Comparison of ENCODE assay signal across 9 cellular contexts in genomic region chr1:225921734-225922709, GRCh38. TPM values are rescaled to one million over a fixed set of nuclear protein-coding genes. Genes with fewer than 3 reads are reported as not detected.
A peak's percentile ranks its signal among the peaks of the same experiment; 100 is the strongest.
DNase-seq lines count a peak whose midpoint lies in the region; ATAC-seq lines count a peak whose summit lies in the region.
"Had no signal": no experiment of that assay in that cellular context is flagged by ENCODE, and none has a peak within 500 bp of the region (broad histone marks: within the 10 kb centered on the region; RNA-seq: fewer than 3 reads in every experiment).

No MANE protein-coding gene starts in this region.

- H3K4me1 Mint-ChIP-seq in CD4-positive, CD25-positive, alpha-beta regulatory T cell = peaks cover 0 to 55% (median 31%) of the 10 kb centered on the region in 4 donors
- peaks cover 34% of the 10 kb centered on the region for H3K4me1 Mint-ChIP-seq in activated CD4-positive, alpha-beta memory T cell treated with anti-CD3 and anti-CD28 coated beads for 36 hours (ENCODE audit: low read depth)
- H3K4me1 Mint-ChIP-seq in memory B cell = peaks cover 5% of the 10 kb centered on the region

- H3K27ac ChIP-seq in CD4-positive, CD25-positive, alpha-beta regulatory T cell (ENCODE audit: insufficient read depth, low read length, poor library complexity, severe bottlenecking) = no peak overlapping the region
- H3K27ac ChIP-seq in HUES64 (ENCODE audit: low read depth, low read length) = no peak overlapping the region

- no peak for ATAC-seq in CD4-positive, CD25-positive, alpha-beta regulatory T cell (ENCODE audit: low read depth in 2 of 2)
- no peak for ATAC-seq in memory B cell (ENCODE audit: low read depth)
- ATAC-seq in GM18873 (IDR thresholded peaks at IDR 0.05; ENCODE audit: low FRiP score, unreplicated experiment) = no peak

- CTCF ChIA-PET in activated CD4-positive, alpha-beta memory T cell treated with anti-CD3 and anti-CD28 coated beads for 36 hours (lab: Charles Lee) = interaction anchor here (0.8 to 1.6 kb wide), 2 partner anchors 145 to 447 kb away, joined by 3 to 6 read pairs; partner anchors contain the start of gene SRP9

- H3K36me3 ChIP-seq in CD4-positive, CD25-positive, alpha-beta regulatory T cell (ENCODE audit: control insufficient read depth, insufficient read depth, low read length) = peaks cover 24% of the 10 kb centered on the region
- H3K36me3 ChIP-seq in HUES64 (ENCODE audit: insufficient read depth, low read length) = peaks cover 55% of the 10 kb centered on the region

- POLR2A ChIA-PET in activated CD4-positive, alpha-beta memory T cell treated with anti-CD3 and anti-CD28 coated beads for 36 hours (lab: Charles Lee) = interaction anchor here (1.1 to 3.6 kb wide), 2 partner anchors 24 to 37 kb away, joined by 3 to 14 read pairs; no protein-coding TSS in a partner anchor

- no peak for DNase-seq in CD4-positive, CD25-positive, alpha-beta regulatory T cell
- no peak for DNase-seq in activated CD4-positive, alpha-beta memory T cell treated with anti-CD3 and anti-CD28 coated beads for 36 hours
- DNase-seq in memory B cell (ENCODE audit: low spot score in 2 of 2) (no peak), NCI-H524 (lab: John Stamatoyannopoulos, UW) (no peak), head of caudate nucleus (no peak)
- no peak for DNase-seq in activated CD4-positive, CD25-positive, alpha-beta regulatory T cell (lab: John Stamatoyannopoulos, UW)

- no peaks in the 10 kb centered on the region for H3K9me3 ChIP-seq in CD4-positive, CD25-positive, alpha-beta regulatory T cell (ENCODE audit: control insufficient read depth in 2 of 2, low read length in 2 of 2)
- no peaks in the 10 kb centered on the region for H3K9me3 ChIP-seq in HUES64 (ENCODE audit: insufficient read depth, low read depth, low read length)

- peaks cover 23% of the 10 kb centered on the region for H3K36me3 Mint-ChIP-seq in CD4-positive, CD25-positive, alpha-beta regulatory T cell
- H3K36me3 Mint-ChIP-seq in activated CD4-positive, alpha-beta memory T cell treated with anti-CD3 and anti-CD28 coated beads for 36 hours = peaks cover 40% of the 10 kb centered on the region
- peaks cover 19% of the 10 kb centered on the region for H3K36me3 Mint-ChIP-seq in memory B cell

- H3K9me3 Mint-ChIP-seq in CD4-positive, CD25-positive, alpha-beta regulatory T cell = no peaks in the 10 kb centered on the region
- no peaks in the 10 kb centered on the region for H3K9me3 Mint-ChIP-seq in activated CD4-positive, alpha-beta memory T cell treated with anti-CD3 and anti-CD28 coated beads for 36 hours
- H3K9me3 Mint-ChIP-seq in memory B cell = no peaks in the 10 kb centered on the region

- no peaks in the 10 kb centered on the region for H3K27me3 ChIP-seq in CD4-positive, CD25-positive, alpha-beta regulatory T cell (ENCODE audit: control insufficient read depth, insufficient read depth, low read length)
- H3K27me3 ChIP-seq in HUES64 (ENCODE audit: insufficient read depth, low read length) = no peaks in the 10 kb centered on the region

- intact Hi-C loops in activated CD4-positive, alpha-beta memory T cell treated with anti-CD3 and anti-CD28 coated beads for 36 hours (cut with micrococcal nuclease) = loop anchor here (10.0 kb wide), 1 partner anchor 143 kb away; the partner anchor contains the start of gene H3-3A
- intact Hi-C loops in head of caudate nucleus (cut with DNase I) = loop anchor here (5.0 kb wide), 1 partner anchor 45 kb away; no protein-coding TSS in a partner anchor

- peak overlapping the region; percentile 7 to 100 (median 95) for H3K4me3 Mint-ChIP-seq in CD4-positive, CD25-positive, alpha-beta regulatory T cell
- H3K4me3 Mint-ChIP-seq in activated CD4-positive, alpha-beta memory T cell treated with anti-CD3 and anti-CD28 coated beads for 36 hours = peak overlapping the region; percentile 95
- H3K4me3 Mint-ChIP-seq in memory B cell = peak overlapping the region; percentile 61

- peak overlapping the region in 2 of 3 donors; percentile 20 to 92 for H3K27ac Mint-ChIP-seq in CD4-positive, CD25-positive, alpha-beta regulatory T cell
- no peak overlapping the region for H3K27ac Mint-ChIP-seq in activated CD4-positive, alpha-beta memory T cell treated with anti-CD3 and anti-CD28 coated beads for 36 hours
- peak overlapping the region; percentile 38 for H3K27ac Mint-ChIP-seq in memory B cell

- H3K27me3 Mint-ChIP-seq in CD4-positive, CD25-positive, alpha-beta regulatory T cell = no peaks in the 10 kb centered on the region
- no peaks in the 10 kb centered on the region for H3K27me3 Mint-ChIP-seq in activated CD4-positive, alpha-beta memory T cell treated with anti-CD3 and anti-CD28 coated beads for 36 hours
- no peaks in the 10 kb centered on the region for H3K27me3 Mint-ChIP-seq in memory B cell

- 96% methylated on average over 23 of the region's 23 CpGs for WGBS in HUES64

- H3K4me3 ChIP-seq in CD4-positive, CD25-positive, alpha-beta regulatory T cell (ENCODE audit: low read depth, low read length) = peak overlapping the region; percentile 87
- H3K4me3 ChIP-seq in HUES64 (ENCODE audit: low read length) = peak overlapping the region; percentile 77; the same call in 1 of the 2 replicates

- H3K4me1 ChIP-seq in CD4-positive, CD25-positive, alpha-beta regulatory T cell (ENCODE audit: control insufficient read depth, insufficient read depth, low read length, poor library complexity, severe bottlenecking) = peaks cover 25% of the 10 kb centered on the region
- H3K4me1 ChIP-seq in HUES64 (ENCODE audit: insufficient read depth, low read length) = peaks cover 9% of the 10 kb centered on the region

- no peak overlapping the region for H3K9ac ChIP-seq in HUES64 (ENCODE audit: low read depth, low read length)

RNA-seq across cellular contexts. Expression of gene PYCR2, which starts 2.0 kb away (rescaled TPM):
- 51.6 TPM for total RNA-seq in CD4-positive, CD25-positive, alpha-beta regulatory T cell
- polyA plus RNA-seq in CD4-positive, CD25-positive, alpha-beta regulatory T cell = 10 to 100 TPM; 56.7 to 74.6 (median 67.7) TPM
- 69.9 TPM for polyA plus RNA-seq in HUES64 (2013, experiment 1 of 2)
- polyA plus RNA-seq in HUES64 (2013, experiment 2 of 2) = 65.6 TPM
- 100 to 1,000 TPM; 127 TPM for total RNA-seq in activated CD4-positive, alpha-beta memory T cell treated with anti-CD3 and anti-CD28 coated beads for 36 hours

RNA-seq across cellular contexts. Expression of gene LEFTY2, which starts 19.0 kb away (rescaled TPM):
- total RNA-seq in CD4-positive, CD25-positive, alpha-beta regulatory T cell = not detected
- not detected for polyA plus RNA-seq in CD4-positive, CD25-positive, alpha-beta regulatory T cell
- 8.1 TPM for polyA plus RNA-seq in HUES64 (2013, experiment 1 of 2)
- polyA plus RNA-seq in HUES64 (2013, experiment 2 of 2) = 7.5 TPM
- not detected for total RNA-seq in activated CD4-positive, alpha-beta memory T cell treated with anti-CD3 and anti-CD28 coated beads for 36 hours
- total RNA-seq: kidney epithelial cell had no signal

RNA-seq across cellular contexts. Expression of gene LEFTY1, which starts 33.1 kb away (rescaled TPM):
- total RNA-seq in CD4-positive, CD25-positive, alpha-beta regulatory T cell = 0.39 TPM
- under 1 TPM in 2 of 4 donors, not detected in 2; 0.13 to 0.17 TPM for polyA plus RNA-seq in CD4-positive, CD25-positive, alpha-beta regulatory T cell
- polyA plus RNA-seq in HUES64 (2013, experiment 1 of 2) = 30.4 TPM
- polyA plus RNA-seq in HUES64 (2013, experiment 2 of 2) = 31.3 TPM
- total RNA-seq in activated CD4-positive, alpha-beta memory T cell treated with anti-CD3 and anti-CD28 coated beads for 36 hours = under 1 TPM in 1 of 2 experiments, not detected in 1; 0.19 TPM
- total RNA-seq: kidney epithelial cell had no signal

RNA-seq across cellular contexts. Expression of gene TMEM63A, which starts 39.8 kb away (rescaled TPM):
- 454 TPM for total RNA-seq in CD4-positive, CD25-positive, alpha-beta regulatory T cell
- 10 to 100 TPM; 66.9 to 72.2 (median 69.3) TPM for polyA plus RNA-seq in CD4-positive, CD25-positive, alpha-beta regulatory T cell
- polyA plus RNA-seq in HUES64 (2013, experiment 1 of 2) = 22.8 TPM
- 19.8 TPM for polyA plus RNA-seq in HUES64 (2013, experiment 2 of 2)
- 10 to 100 TPM; 52.2 to 59.1 TPM for total RNA-seq in activated CD4-positive, alpha-beta memory T cell treated with anti-CD3 and anti-CD28 coated beads for 36 hours
